Comparison of ENCODE assay signal across 13 cellular contexts in genomic region chr5:156411131-156411727, GRCh38.
DNase-seq lines count a peak whose midpoint lies in the region; ATAC-seq and TF ChIP-seq lines count a peak whose summit lies in the region.
"Had no signal": no experiment of that assay in that cellular context is flagged by ENCODE, and none has a peak within 500 bp of the region (broad histone marks: within the 10 kb centered on the region; RNA-seq: fewer than 3 reads in every experiment).

No MANE protein-coding gene starts in this region.

- peak overlapping the region in 1 of 2 experiments; percentile 14; a peak in 1 of 4 replicates for H3K4me3 ChIP-seq in SK-N-SH (ENCODE audit: low read depth in 2 of 2, low read length in 1 of 2)
- peak overlapping the region; percentile 30 to 31 for H3K4me3 ChIP-seq in gastroesophageal sphincter
- H3K4me3 ChIP-seq in skeletal muscle cell (ENCODE audit: low read depth, low read length) = no peak overlapping the region
- H3K4me3 ChIP-seq: SJCRH30 had no signal

- H3K27me3 ChIP-seq in SK-N-SH (ENCODE audit: insufficient read depth) (no peaks in the 10 kb centered on the region), gastroesophageal sphincter (no peaks in the 10 kb centered on the region)
- H3K27me3 ChIP-seq: SJCRH30 had no signal

- no peak for TF ChIP-seq POLR2A in gastroesophageal sphincter (IDR thresholded peaks at IDR 0.05)

- POLR2A ChIA-PET in SK-N-SH (lab: Yijun Ruan, JAX) = no interaction called here

- DNase-seq in Daoy (ENCODE audit: low read depth) (peak; percentile 51), SK-N-SH (no peak), skeletal muscle cell (ENCODE audit: low read depth) (peak; percentile 54), NCI-H2107 (lab: John Stamatoyannopoulos, UW) (no peak)
- DNase-seq in stimulated activated naive CD4-positive, alpha-beta T cell (lab: John Stamatoyannopoulos, UW) = no peak
- no peak for DNase-seq in NK-92 treated with Interleukin-12 subunit alpha and Interleukin-12 subunit beta, amount 100 ng/mL, for 24 hours (lab: John Stamatoyannopoulos, UW)
- DNase-seq: DND-41, NCI-H2029, SJCRH30, trophoblast cell had no signal

- H3K9me3 ChIP-seq in SK-N-SH (no peaks in the 10 kb centered on the region), gastroesophageal sphincter (no peaks in the 10 kb centered on the region)
- H3K9me3 ChIP-seq: SJCRH30 had no signal

- CTCF ChIA-PET in SK-N-SH (lab: Yijun Ruan, JAX) = interaction anchor here (1.5 kb wide), 1 partner anchor 12 kb away, joined by 4 read pairs; no protein-coding TSS in a partner anchor

- H3K9ac ChIP-seq in SK-N-SH = no peak overlapping the region

- no peaks in the 10 kb centered on the region for H3F3A ChIP-seq in SK-N-SH (replicated peaks; ENCODE audit: insufficient read depth)

- H3K27ac ChIP-seq in SK-N-SH (ENCODE audit: low read depth in 2 of 2, low read length in 1 of 2) = peak overlapping the region; percentile 51 to 55; a peak in 2 of 4 replicates
- H3K27ac ChIP-seq in gastroesophageal sphincter = peak overlapping the region; percentile 61 to 84 (median 73)
- H3K27ac ChIP-seq: epithelial cell of prostate, SJCRH30 had no signal

- no peaks in the 10 kb centered on the region for H3K79me2 ChIP-seq in SK-N-SH (ENCODE audit: insufficient read depth)

- H3K4me1 ChIP-seq in SK-N-SH (ENCODE audit: control insufficient read depth in 1 of 2, insufficient read depth in 2 of 2, low read depth in 1 of 2, low read length in 1 of 2) = no peaks in the 10 kb centered on the region; a peak in 2 of 4 replicates
- peaks cover 9 to 68% (median 11%) of the 10 kb centered on the region in 3 donors for H3K4me1 ChIP-seq in gastroesophageal sphincter
- H3K4me1 ChIP-seq: SJCRH30 had no signal

- H4K20me1 ChIP-seq in SK-N-SH (ENCODE audit: insufficient read depth) = no peaks in the 10 kb centered on the region

- TF ChIP-seq CTCF in SK-N-SH (IDR thresholded peaks at IDR 0.05) (no peak), gastroesophageal sphincter (IDR thresholded peaks at IDR 0.05) (no peak)

- H3K36me3 ChIP-seq in SK-N-SH (replicated peaks in 1 of 2; ENCODE audit: control insufficient read depth in 1 of 2, insufficient read depth in 2 of 2, low read length in 1 of 2) = no peaks in the 10 kb centered on the region
- no peaks in the 10 kb centered on the region for H3K36me3 ChIP-seq in gastroesophageal sphincter
- H3K36me3 ChIP-seq: SJCRH30 had no signal

- H3K4me2 ChIP-seq in SK-N-SH = peak overlapping the region; percentile 67

- ATAC-seq in gastroesophageal sphincter (peak; percentile 64), HG02938 (IDR thresholded peaks at IDR 0.05; ENCODE audit: unreplicated experiment) (no peak)

- TF ChIP-seq EP300 in SK-N-SH (IDR thresholded peaks at IDR 0.05; ENCODE audit: borderline replicate concordance in 1 of 2, low read depth in 1 of 2, low read length in 1 of 2) (no peak), gastroesophageal sphincter (IDR thresholded peaks at IDR 0.05) (no peak)

- WGBS in SK-N-SH (ENCODE audit: low lambda C conversion rate) = 28% methylated on average over 6 of the region's 6 CpGs
- WGBS in gastroesophageal sphincter (ENCODE audit: low coverage in 1 of 2), 2 donors = 3 to 12% methylated on average over 4 of the region's 6 CpGs

- H2AFZ ChIP-seq in SK-N-SH (ENCODE audit: low read depth) = peak overlapping the region; percentile 42; the same call in 1 of the 2 replicates

- TF ChIP-seq RAD21 in SK-N-SH (IDR thresholded peaks at IDR 0.05; ENCODE audit: low read length) = no peak

- H3K9me2 ChIP-seq in SK-N-SH = no peaks in the 10 kb centered on the region

TF ChIP-seq in SK-N-SH, 30 proteins besides CTCF, POLR2A, EP300 and RAD21:
- TF ChIP-seq RXRA (IDR thresholded peaks at IDR 0.05; ENCODE audit: borderline replicate concordance, low read depth) = no peak
- peak; percentile 36; the same call in 1 of the 2 replicates for TF ChIP-seq JUND (IDR thresholded peaks at IDR 0.05)
- TF ChIP-seq SIN3A (IDR thresholded peaks at IDR 0.05; ENCODE audit: borderline replicate concordance, low read depth, low read length) = no peak
- no peak for TF ChIP-seq PBX3 (IDR thresholded peaks at IDR 0.05)
- peak; percentile 35; the same call in 1 of the 2 replicates for TF ChIP-seq FOSL2 (IDR thresholded peaks at IDR 0.05; ENCODE audit: borderline replicate concordance, low read depth)
- peak; percentile 59; the same call in 1 of the 2 replicates for TF ChIP-seq TCF12 (IDR thresholded peaks at IDR 0.05)
- TF ChIP-seq, protein P1, sequence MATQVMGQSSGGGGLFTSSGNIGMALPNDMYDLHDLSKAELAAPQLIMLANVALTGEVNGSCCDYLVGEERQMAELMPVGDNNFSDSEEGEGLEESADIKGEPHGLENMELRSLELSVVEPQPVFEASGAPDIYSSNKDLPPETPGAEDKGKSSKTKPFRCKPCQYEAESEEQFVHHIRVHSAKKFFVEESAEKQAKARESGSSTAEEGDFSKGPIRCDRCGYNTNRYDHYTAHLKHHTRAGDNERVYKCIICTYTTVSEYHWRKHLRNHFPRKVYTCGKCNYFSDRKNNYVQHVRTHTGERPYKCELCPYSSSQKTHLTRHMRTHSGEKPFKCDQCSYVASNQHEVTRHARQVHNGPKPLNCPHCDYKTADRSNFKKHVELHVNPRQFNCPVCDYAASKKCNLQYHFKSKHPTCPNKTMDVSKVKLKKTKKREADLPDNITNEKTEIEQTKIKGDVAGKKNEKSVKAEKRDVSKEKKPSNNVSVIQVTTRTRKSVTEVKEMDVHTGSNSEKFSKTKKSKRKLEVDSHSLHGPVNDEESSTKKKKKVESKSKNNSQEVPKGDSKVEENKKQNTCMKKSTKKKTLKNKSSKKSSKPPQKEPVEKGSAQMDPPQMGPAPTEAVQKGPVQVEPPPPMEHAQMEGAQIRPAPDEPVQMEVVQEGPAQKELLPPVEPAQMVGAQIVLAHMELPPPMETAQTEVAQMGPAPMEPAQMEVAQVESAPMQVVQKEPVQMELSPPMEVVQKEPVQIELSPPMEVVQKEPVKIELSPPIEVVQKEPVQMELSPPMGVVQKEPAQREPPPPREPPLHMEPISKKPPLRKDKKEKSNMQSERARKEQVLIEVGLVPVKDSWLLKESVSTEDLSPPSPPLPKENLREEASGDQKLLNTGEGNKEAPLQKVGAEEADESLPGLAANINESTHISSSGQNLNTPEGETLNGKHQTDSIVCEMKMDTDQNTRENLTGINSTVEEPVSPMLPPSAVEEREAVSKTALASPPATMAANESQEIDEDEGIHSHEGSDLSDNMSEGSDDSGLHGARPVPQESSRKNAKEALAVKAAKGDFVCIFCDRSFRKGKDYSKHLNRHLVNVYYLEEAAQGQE (IDR thresholded peaks at IDR 0.05; ENCODE audit: low read depth, low read length) = no peak
- no peak for TF ChIP-seq FOXM1 (IDR thresholded peaks at IDR 0.05; ENCODE audit: low read depth)
- no peak for TF ChIP-seq RFX5 (IDR thresholded peaks at IDR 0.05; ENCODE audit: low read length)

Comparison
In these comparisons a context has a peak if more than half of its experiments do, and no peak if none do; other contexts are left out.
1. DNase-seq: peak in Daoy (single experiment) and skeletal muscle cell (single experiment); none in SK-N-SH (single experiment), NCI-H2107 (single experiment), stimulated activated naive CD4-positive, alpha-beta T cell (0 of 6) and NK-92 treated with Interleukin-12 subunit alpha and Interleukin-12 subunit beta, amount 100 ng/mL, for 24 hours (single experiment).